8 cellular contexts compared by ENCODE assay signal in genomic region chr17:43344700-43345099, GRCh38.
"Had no signal": no experiment of that assay in that cellular context is flagged by ENCODE, and none has a peak within 500 bp of the region (broad histone marks: within the 10 kb centered on the region; RNA-seq: fewer than 3 reads in every experiment).

No MANE protein-coding gene starts in this region.

- H3K4me1 Mint-ChIP-seq: IgD-negative memory B cell had no signal

- H3K27ac Mint-ChIP-seq: HFFc6, IgD-negative memory B cell had no signal

- H3K4me3 Mint-ChIP-seq: HFFc6, IgD-negative memory B cell had no signal

- ATAC-seq: HCT116, HepG2 had no signal

- DNase-seq: GM23248, GOT3, H7, HFFc6, KBM-7 had no signal
